In genomic region chr21:35926003-35926541, GRCh38 we compare ENCODE assay signal across 18 cellular contexts.
"Had no signal": no experiment of that assay in that cellular context is flagged by ENCODE, and none has a peak within 500 bp of the region (broad histone marks: within the 10 kb centered on the region; RNA-seq: fewer than 3 reads in every experiment).

No MANE protein-coding gene starts in this region.

- H3K27me3 ChIP-seq: body of pancreas, hepatocyte, upper lobe of left lung had no signal

- H3K9me3 ChIP-seq: body of pancreas, thoracic aorta, upper lobe of left lung had no signal

- H3K4me3 ChIP-seq: body of pancreas, cardiac muscle cell, hepatocyte, smooth muscle cell, thoracic aorta, upper lobe of left lung had no signal

- H3K79me2 ChIP-seq: hepatocyte, parathyroid adenoma had no signal

- DNase-seq: activated CD4-positive, alpha-beta T cell treated with anti-CD3 and anti-CD28 coated beads, Interleukin-2, amount 50 U/mL, for 1 hour; activated CD4-positive, CD25-positive, alpha-beta regulatory T cell treated with anti-CD3 and anti-CD28 coated beads, Interleukin-2, amount 50 U/mL, for 72 hours; activated CD8-positive, alpha-beta T cell treated with anti-CD3 and anti-CD28 coated beads, Interleukin-2, amount 10 ng/mL, durations not matched to agents 7 days and 5 days; activated gamma-delta T cell treated with Interleukin-2 at 50 U/mL for 16 hours; activated T-cell treated with anti-CD3 and anti-CD28 coated beads, Interleukin-2, amount 50 U/mL, for 1 hour; anterior cingulate cortex; effector CD8-positive, alpha-beta T cell; glutamatergic neuron; immature natural killer cell; stimulated activated CD4-positive, alpha-beta T cell treated with anti-CD3 and anti-CD28 coated beads, Interleukin-2, amount 100 ng/mL, for 48 hours had no signal

- H3K4me1 ChIP-seq: parathyroid adenoma had no signal

- H3K4me2 ChIP-seq: hepatocyte had no signal

- H3K36me3 ChIP-seq: cardiac muscle cell, thoracic aorta, upper lobe of left lung had no signal

- H3K9ac ChIP-seq: parathyroid adenoma had no signal

- H3K27ac ChIP-seq: cardiac muscle cell, parathyroid adenoma, thoracic aorta, VCaP had no signal

- H2AFZ ChIP-seq: hepatocyte, parathyroid adenoma had no signal
